ENCODE assay signal across 24 cellular contexts in the genomic region with DNA sequence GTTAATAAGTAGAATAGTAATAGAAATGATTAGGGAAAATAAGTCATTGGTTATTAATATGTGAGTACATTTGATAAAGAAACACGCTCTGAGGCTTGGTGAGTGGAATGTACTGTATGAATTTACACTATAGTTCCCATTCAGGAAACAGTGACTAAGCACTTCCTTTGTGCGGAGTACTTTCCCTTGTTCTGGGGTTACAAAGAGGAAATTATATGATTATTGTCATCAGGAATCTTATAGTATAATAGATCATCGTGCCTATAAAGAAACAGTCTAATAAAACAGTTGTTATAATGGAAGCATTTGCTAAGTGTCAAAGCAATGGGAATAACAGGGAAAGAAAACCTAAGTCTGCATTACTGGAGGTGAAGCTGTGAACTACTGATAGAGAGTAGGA.
DNase-seq lines count a peak whose midpoint lies in the region; ATAC-seq and TF ChIP-seq lines count a peak whose summit lies in the region.
"Had no signal": no experiment of that assay in that cellular context is flagged by ENCODE, and none has a peak within 500 bp of the region (broad histone marks: within the 10 kb centered on the region; RNA-seq: fewer than 3 reads in every experiment).

No MANE protein-coding gene starts in this region.

- H3K9me3 ChIP-seq in A673 (ENCODE audit: low read depth, low read length, poor library complexity, severe bottlenecking) = no peaks in the 10 kb centered on the region
- H3K9me3 ChIP-seq: left ventricle myocardium inferior, Peyer's patch, right atrium auricular region, transverse colon had no signal

- no peak overlapping the region for H3K4me3 ChIP-seq in A673 (ENCODE audit: low read depth, low read length, poor library complexity, severe bottlenecking)
- H3K4me3 ChIP-seq in astrocyte of the spinal cord (ENCODE audit: low read depth, low read length) = no peak overlapping the region
- H3K4me3 ChIP-seq: coronary artery, left ventricle myocardium inferior, Peyer's patch, right atrium auricular region, transverse colon had no signal

- H3K27me3 Mint-ChIP-seq in chondrocyte (ENCODE audit: low read depth) = no peaks in the 10 kb centered on the region
- H3K27me3 Mint-ChIP-seq: activated CD4-positive, alpha-beta T cell treated with anti-CD3 and anti-CD28 coated beads, Interleukin-2, amount 10 ng/mL, durations not matched to agents 7 days and 5 days; CD4-positive, CD25-positive, alpha-beta regulatory T cell had no signal

- intact Hi-C loops in A673 (cut with micrococcal nuclease; ENCODE audit: unreplicated experiment) = loop anchor here (10.0 kb wide), 2 partner anchors 293 to 663 kb away; no protein-coding TSS in a partner anchor

- no peak overlapping the region for H3K27ac Mint-ChIP-seq in chondrocyte (ENCODE audit: unreplicated experiment)
- H3K27ac Mint-ChIP-seq: activated CD4-positive, alpha-beta T cell treated with anti-CD3 and anti-CD28 coated beads, Interleukin-2, amount 10 ng/mL, durations not matched to agents 7 days and 5 days; CD4-positive, CD25-positive, alpha-beta regulatory T cell had no signal

- peaks cover 4% of the 10 kb centered on the region for H3K4me1 Mint-ChIP-seq in chondrocyte (ENCODE audit: low read depth)
- H3K4me1 Mint-ChIP-seq: activated CD4-positive, alpha-beta T cell treated with anti-CD3 and anti-CD28 coated beads, Interleukin-2, amount 10 ng/mL, durations not matched to agents 7 days and 5 days had no signal

- no peaks in the 10 kb centered on the region for H3K27me3 ChIP-seq in A673 (replicated peaks; ENCODE audit: insufficient read depth, low read depth, low read length, poor library complexity)
- no peaks in the 10 kb centered on the region for H3K27me3 ChIP-seq in foreskin keratinocyte
- H3K27me3 ChIP-seq: Peyer's patch, right atrium auricular region, transverse colon had no signal

- no peak for TF ChIP-seq CTCF in A673 (conservative IDR thresholded peaks at IDR 0.05; ENCODE audit: low read depth, low read length)
- no peak for TF ChIP-seq CTCF in astrocyte of the spinal cord (IDR thresholded peaks at IDR 0.05; ENCODE audit: low read depth, low read length)
- TF ChIP-seq CTCF in foreskin keratinocyte (conservative IDR thresholded peaks at IDR 0.05) = no peak
- no peak for TF ChIP-seq CTCF in chondrocyte (IDR thresholded peaks at IDR 0.05)

- no TSS peak for BruUV-seq in A673 (replicated peaks; lab: Mats Ljungman, UMichigan)

- H3K36me3 ChIP-seq in A673 (ENCODE audit: insufficient read depth, low read length, poor library complexity, severe bottlenecking) = no peaks in the 10 kb centered on the region
- H3K36me3 ChIP-seq: left ventricle myocardium inferior, Peyer's patch, right atrium auricular region, transverse colon had no signal

- in situ Hi-C loops in astrocyte of the spinal cord (cut with HindIII; ENCODE audit: low sequenced_read_pairs) = no loop called here

- H3K36me3 Mint-ChIP-seq in chondrocyte (ENCODE audit: low read depth) = no peaks in the 10 kb centered on the region
- H3K36me3 Mint-ChIP-seq: CD4-positive, CD25-positive, alpha-beta regulatory T cell had no signal

- H3K4me1 ChIP-seq in A673 (ENCODE audit: insufficient read depth, low read length, poor library complexity, severe bottlenecking) (peaks cover 7% of the 10 kb centered on the region), foreskin keratinocyte (peaks cover 11% of the 10 kb centered on the region)
- H3K4me1 ChIP-seq: left ventricle myocardium inferior, Peyer's patch, right atrium auricular region, transverse colon had no signal

- H3K9me3 Mint-ChIP-seq in chondrocyte (ENCODE audit: low read depth) = no peaks in the 10 kb centered on the region
- H3K9me3 Mint-ChIP-seq: activated CD4-positive, alpha-beta T cell treated with anti-CD3 and anti-CD28 coated beads, Interleukin-2, amount 10 ng/mL, durations not matched to agents 7 days and 5 days; CD4-positive, CD25-positive, alpha-beta regulatory T cell had no signal

- DNase-seq in A673 (ENCODE audit: low spot score) (peak; percentile 68), HT1080 (ENCODE audit: low read depth) (peak; percentile 47), astrocyte of the spinal cord (ENCODE audit: low read depth, low spot score) (peak; percentile 45), foreskin keratinocyte (peak; percentile 6 to 44), cortex of kidney (lab: John Stamatoyannopoulos, UW) (no peak), chondrocyte (ENCODE audit: low spot score) (no peak), NCI-H524 treated with DMSO at 0.1 percent for 48 hours (lab: John Stamatoyannopoulos, UW) (no peak)
- DNase-seq: activated CD4-positive, alpha-beta T cell treated with anti-CD3 and anti-CD28 coated beads, Interleukin-2, amount 10 ng/mL, durations not matched to agents 7 days and 5 days; activated gamma-delta T cell treated with Interleukin-2 at 50 U/mL for 16 hours; amygdala; CD4-positive, CD25-positive, alpha-beta regulatory T cell; H7; Karpas-422; left ventricle myocardium inferior; NCI-H1105 treated with DMSO at 0.1 percent for 48 hours; NCI-H2171; nucleus accumbens; Peyer's patch; stimulated activated naive CD4-positive, alpha-beta T cell treated with Interleukin-2 at 50 U/mL for 16 hours; SW 1271; transverse colon had no signal

- H3K27ac ChIP-seq in A673 (ENCODE audit: low read depth, low read length, poor library complexity, severe bottlenecking) (no peak overlapping the region), foreskin keratinocyte (no peak overlapping the region)
- H3K27ac ChIP-seq: coronary artery, left ventricle myocardium inferior, Peyer's patch, right atrium auricular region, transverse colon had no signal

- no peak overlapping the region for H3K4me3 Mint-ChIP-seq in chondrocyte (ENCODE audit: unreplicated experiment)
- H3K4me3 Mint-ChIP-seq: activated CD4-positive, alpha-beta T cell treated with anti-CD3 and anti-CD28 coated beads, Interleukin-2, amount 10 ng/mL, durations not matched to agents 7 days and 5 days; CD4-positive, CD25-positive, alpha-beta regulatory T cell had no signal

- CTCF ChIA-PET in A673 (lab: Charles Lee) = no interaction called here

- ATAC-seq in foreskin keratinocyte (peak; percentile 78), HG02588 (IDR thresholded peaks at IDR 0.05; ENCODE audit: unreplicated experiment) (no peak)

- POLR2A ChIA-PET in A673 (lab: Charles Lee; ENCODE audit: low non-redundant PET) = no interaction called here

Comparison
In these comparisons a context has a peak if more than half of its experiments do, and no peak if none do; other contexts are left out.
1. DNase-seq: peak in A673 (single experiment), HT1080 (single experiment), astrocyte of the spinal cord (single experiment) and foreskin keratinocyte (2 of 2); none in cortex of kidney (single experiment), chondrocyte (single experiment) and NCI-H524 treated with DMSO at 0.1 percent for 48 hours (single experiment).